In genomic region chr18:25563816-25564370, GRCh38 we compare ENCODE assay signal across 29 cellular contexts.
"Had no signal": no experiment of that assay in that cellular context is flagged by ENCODE, and none has a peak within 500 bp of the region (broad histone marks: within the 10 kb centered on the region; RNA-seq: fewer than 3 reads in every experiment).

No MANE protein-coding gene starts in this region.

- FAIRE-seq: endometrium, islet of Langerhans, urothelium cell line had no signal

- H3K4me2 ChIP-seq: smooth muscle cell had no signal

- H3K4me3 ChIP-seq: coronary artery, esophagus squamous epithelium, heart right ventricle, left lung, smooth muscle cell, testis, tibial artery, upper lobe of left lung had no signal

- H2AFZ ChIP-seq: parathyroid adenoma had no signal

- H3K4me1 Mint-ChIP-seq: naive thymus-derived CD4-positive, alpha-beta T cell; nephron; stimulated activated memory B cell treated with anti-CD40 and anti-IgM and Interleukin-4, amounts not matched to agents 10 μg/mL and 1 μg/mL and 100 μg/mL, for 72 hours had no signal

- ATAC-seq: effector memory CD8-positive, alpha-beta T cell; heart right ventricle; left cardiac atrium; left lung; naive thymus-derived CD4-positive, alpha-beta T cell; sciatic nerve; stimulated activated memory B cell treated with anti-CD40 and anti-IgM and Interleukin-4, amounts not matched to agents 10 μg/mL and 1 μg/mL and 100 μg/mL, for 72 hours; stimulated activated naive CD8-positive, alpha-beta T cell treated with anti-CD3 and anti-CD28 coated beads, Interleukin-15, Interleukin-2, amounts not matched to agents 100 U/mL and 50 U/mL, for 24 hours had no signal

- H3K27ac ChIP-seq: coronary artery, esophagus squamous epithelium, heart right ventricle, left lung, parathyroid adenoma, testis, tibial artery, upper lobe of left lung had no signal

- H3K9me3 ChIP-seq: esophagus squamous epithelium, heart right ventricle, left lung, testis, tibial artery, upper lobe of left lung had no signal

- DNase-seq: dermis blood vessel endothelial cell; effector memory CD8-positive, alpha-beta T cell; erythroblast; esophagus squamous epithelium; foreskin melanocyte; glutamatergic neuron; heart right ventricle; hippocampal formation; left cardiac atrium; left lung; mesendoderm; midbrain; naive thymus-derived CD4-positive, alpha-beta T cell; stimulated activated CD4-positive, alpha-beta T cell treated with anti-CD3 and anti-CD28 coated beads, Interleukin-2, amount 100 ng/mL, for 24 hours; stimulated activated CD4-positive, alpha-beta T cell treated with anti-CD3 and anti-CD28 coated beads, Interleukin-4, amount 100 ng/mL, for 4 hours; stimulated activated naive CD8-positive, alpha-beta T cell treated with anti-CD3 and anti-CD28 coated beads, Interleukin-15, Interleukin-2, amounts not matched to agents 100 U/mL and 50 U/mL, for 24 hours; testis; tibial artery; upper lobe of left lung had no signal

- H3K4me3 Mint-ChIP-seq: effector memory CD8-positive, alpha-beta T cell; naive thymus-derived CD4-positive, alpha-beta T cell; nephron; stimulated activated memory B cell treated with anti-CD40 and anti-IgM and Interleukin-4, amounts not matched to agents 10 μg/mL and 1 μg/mL and 100 μg/mL, for 72 hours had no signal

- H3K79me2 ChIP-seq: parathyroid adenoma had no signal

- H3K36me3 ChIP-seq: esophagus squamous epithelium, heart right ventricle, left lung, tibial artery, upper lobe of left lung had no signal

- H3K9ac ChIP-seq: parathyroid adenoma had no signal

- H3K27me3 Mint-ChIP-seq: effector memory CD8-positive, alpha-beta T cell; stimulated activated memory B cell treated with anti-CD40 and anti-IgM and Interleukin-4, amounts not matched to agents 10 μg/mL and 1 μg/mL and 100 μg/mL, for 72 hours had no signal

- H3K36me3 Mint-ChIP-seq: naive thymus-derived CD4-positive, alpha-beta T cell; stimulated activated memory B cell treated with anti-CD40 and anti-IgM and Interleukin-4, amounts not matched to agents 10 μg/mL and 1 μg/mL and 100 μg/mL, for 72 hours had no signal

- H3K27ac Mint-ChIP-seq: nephron; progenitor cell of endocrine pancreas; stimulated activated memory B cell treated with anti-CD40 and anti-IgM and Interleukin-4, amounts not matched to agents 10 μg/mL and 1 μg/mL and 100 μg/mL, for 72 hours had no signal

- H3K4me1 ChIP-seq: heart right ventricle, left lung, parathyroid adenoma, testis, tibial artery, upper lobe of left lung had no signal

- H3K9me3 Mint-ChIP-seq: nephron; stimulated activated memory B cell treated with anti-CD40 and anti-IgM and Interleukin-4, amounts not matched to agents 10 μg/mL and 1 μg/mL and 100 μg/mL, for 72 hours had no signal

- H3K27me3 ChIP-seq: esophagus squamous epithelium, heart right ventricle, left lung, testis, tibial artery, upper lobe of left lung had no signal
